1 cellular context compared by ENCODE assay signal in genomic region chr7:30726296-30727006, GRCh38.
TF ChIP-seq lines count a peak whose summit lies in the region.

No MANE protein-coding gene starts in this region.

TF ChIP-seq in H1, 55 proteins besides CTCF, POLR2A, EP300 and RAD21:
- TF ChIP-seq SIN3A (conservative IDR thresholded peaks at IDR 0.05 in 1 of 2, IDR thresholded peaks at IDR 0.05 in 1 of 2; ENCODE audit: low read depth in 1 of 2, low read length in 2 of 2) (no peak), YY1 (IDR thresholded peaks at IDR 0.05; ENCODE audit: low read depth, low read length) (peak; percentile 36; the same call in 1 of the 2 replicates), PHF8 (conservative IDR thresholded peaks at IDR 0.05; ENCODE audit: low read depth, low read length) (no peak), CEBPB (IDR thresholded peaks at IDR 0.05; ENCODE audit: low read depth, low read length) (peak; percentile 70)
